25 cellular contexts compared by ENCODE assay signal in the genomic region with DNA sequence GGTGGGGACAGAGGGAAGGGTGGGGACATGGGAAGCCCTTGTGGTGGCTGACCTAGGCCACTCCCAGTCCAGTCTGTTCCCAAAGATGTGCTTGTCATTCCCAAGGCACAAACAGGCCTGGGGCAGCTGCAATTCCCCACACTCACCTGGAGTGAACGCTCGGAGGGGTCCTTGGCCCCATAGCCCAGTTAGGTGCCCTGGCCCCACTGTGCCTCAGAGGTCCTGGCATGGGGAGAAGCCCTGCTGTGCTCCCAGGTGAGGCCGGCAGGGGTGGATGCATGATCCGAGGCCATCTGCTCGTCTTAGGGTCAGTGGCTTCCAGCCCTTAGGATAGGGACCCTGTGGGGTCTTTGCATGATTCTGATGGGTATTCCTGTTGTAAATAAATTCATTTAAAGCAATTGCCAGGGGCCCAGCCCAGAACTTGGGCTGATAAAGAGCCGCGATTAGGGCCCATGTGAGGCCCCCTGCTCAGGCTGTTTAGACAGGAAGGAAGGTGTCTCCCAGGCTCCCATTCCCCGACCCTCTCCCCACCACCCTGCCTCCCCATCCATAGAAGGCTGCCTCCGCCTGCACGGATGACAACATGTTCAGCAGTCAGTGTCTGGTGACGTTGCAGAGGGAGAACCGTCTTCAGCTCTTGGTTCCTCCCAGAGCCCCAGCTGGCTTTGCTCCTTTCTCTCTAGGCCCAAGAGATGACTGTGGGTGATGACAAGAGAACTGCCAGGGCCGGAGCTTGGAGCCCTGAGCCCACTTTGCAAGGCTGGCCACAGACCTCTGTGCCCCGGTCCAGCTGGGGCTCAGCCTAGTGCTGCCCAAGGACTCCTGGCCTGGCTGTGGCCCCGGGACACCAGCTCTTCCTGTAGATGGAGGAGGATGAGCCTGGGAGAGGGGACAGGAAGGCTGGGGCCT. TPM values are rescaled to one million over a fixed set of nuclear protein-coding genes. Genes with fewer than 3 reads are reported as not detected.
A peak's percentile ranks its signal among the peaks of the same experiment; 100 is the strongest.
DNase-seq lines count a peak whose midpoint lies in the region; ATAC-seq and TF ChIP-seq lines count a peak whose summit lies in the region.
"Had no signal": no experiment of that assay in that cellular context is flagged by ENCODE, and none has a peak within 500 bp of the region (broad histone marks: within the 10 kb centered on the region; RNA-seq: fewer than 3 reads in every experiment).

No MANE protein-coding gene starts in this region.

- H2BK120ac ChIP-seq in neuronal stem cell (ENCODE audit: low read depth, low read length), result no peak overlapping the region

- no peak for ATAC-seq in activated CD8-positive, alpha-beta memory T cell treated with anti-CD3 and anti-CD28 coated beads, Interleukin-2, amount 10 ng/mL, durations not matched to agents 7 days and 5 days
- no peak for ATAC-seq in left lobe of liver
- ATAC-seq in upper lobe of right lung, result no peak
- ATAC-seq in GM21619 (IDR thresholded peaks at IDR 0.05; ENCODE audit: unreplicated experiment), result no peak
- ATAC-seq: GM23338 had no signal

- TF ChIP-seq POLR2A in suprapubic skin (IDR thresholded peaks at IDR 0.05), result no peak

- no CpG with 5 or more reads among the region's 15 CpGs for WGBS in neuronal stem cell (ENCODE audit: extremely low coverage in 2 of 2, insufficient read length in 2 of 2, insufficient replicate concordance in 1 of 2), 2 donors
- WGBS in suprapubic skin, result 91% methylated on average over 8 of the region's 15 CpGs

- H3K36me3 ChIP-seq in neuronal stem cell (replicated peaks in 1 of 2; ENCODE audit: control insufficient read depth in 2 of 2, insufficient read depth in 2 of 2, low read length in 2 of 2) (no peaks in the 10 kb centered on the region), suprapubic skin (no peaks in the 10 kb centered on the region), upper lobe of right lung (no peaks in the 10 kb centered on the region)
- H3K36me3 ChIP-seq: BLaER1 treated with 17β-estradiol and CSF1 and Interleukin-3, amounts not matched to agents 10 nM and 100 nM; SJCRH30 had no signal

- no peaks in the 10 kb centered on the region for H3K36me3 Mint-ChIP-seq in activated CD8-positive, alpha-beta memory T cell treated with anti-CD3 and anti-CD28 coated beads, Interleukin-2, amount 10 ng/mL, durations not matched to agents 7 days and 5 days
- no peaks in the 10 kb centered on the region for H3K36me3 Mint-ChIP-seq in activated CD4-positive, alpha-beta memory T cell treated with anti-CD3 and anti-CD28 coated beads, Interleukin-2, amount 10 ng/mL, durations not matched to agents 7 days and 5 days (ENCODE audit: low read depth)

- no peaks in the 10 kb centered on the region for H3K9me3 Mint-ChIP-seq in activated CD8-positive, alpha-beta memory T cell treated with anti-CD3 and anti-CD28 coated beads, Interleukin-2, amount 10 ng/mL, durations not matched to agents 7 days and 5 days (ENCODE audit: low read depth)
- no peaks in the 10 kb centered on the region for H3K9me3 Mint-ChIP-seq in activated CD4-positive, alpha-beta memory T cell treated with anti-CD3 and anti-CD28 coated beads, Interleukin-2, amount 10 ng/mL, durations not matched to agents 7 days and 5 days
- H3K9me3 Mint-ChIP-seq: CD4-positive, alpha-beta T cell; GM23338; H9 had no signal

- no peak for TF ChIP-seq CTCF in suprapubic skin (IDR thresholded peaks at IDR 0.05)
- no peak for TF ChIP-seq CTCF in upper lobe of right lung (IDR thresholded peaks at IDR 0.05)

- H3K27ac ChIP-seq in neuronal stem cell (replicated peaks; ENCODE audit: low read length) (no peak overlapping the region), suprapubic skin (no peak overlapping the region), upper lobe of right lung (no peak overlapping the region)
- H3K27ac ChIP-seq: 22Rv1; BLaER1 treated with 17β-estradiol and CSF1 and Interleukin-3, amounts not matched to agents 10 nM and 100 nM; SJCRH30 had no signal

- H4K91ac ChIP-seq in neuronal stem cell (ENCODE audit: low read depth, low read length, poor library complexity), result peak overlapping the region; percentile 46

- H2AK5ac ChIP-seq in neuronal stem cell (ENCODE audit: low read depth, low read length), result peak overlapping the region; percentile 3

- no peaks in the 10 kb centered on the region for H3K79me1 ChIP-seq in neuronal stem cell (ENCODE audit: low read depth, low read length)

- CTCF ChIA-PET in activated CD8-positive, alpha-beta memory T cell treated with anti-CD3 and anti-CD28 coated beads, Interleukin-2, amount 10 ng/mL, durations not matched to agents 7 days and 5 days (lab: Charles Lee), result no interaction called here
- CTCF ChIA-PET in activated CD4-positive, alpha-beta memory T cell treated with anti-CD3 and anti-CD28 coated beads, Interleukin-2, amount 10 ng/mL, durations not matched to agents 7 days and 5 days (lab: Charles Lee), result no interaction called here

- no peak overlapping the region for H3K14ac ChIP-seq in neuronal stem cell (ENCODE audit: low read length)

- H3K4me1 ChIP-seq in neuronal stem cell (ENCODE audit: control insufficient read depth in 2 of 2, insufficient read depth in 1 of 2, low read depth in 1 of 2, low read length in 2 of 2) (no peaks in the 10 kb centered on the region), suprapubic skin (no peaks in the 10 kb centered on the region), upper lobe of right lung (no peaks in the 10 kb centered on the region)
- H3K4me1 ChIP-seq: SJCRH30 had no signal

- POLR2A ChIA-PET in activated CD4-positive, alpha-beta memory T cell treated with anti-CD3 and anti-CD28 coated beads, Interleukin-2, amount 10 ng/mL, durations not matched to agents 7 days and 5 days (lab: Charles Lee), result no interaction called here

- intact Hi-C loops in upper lobe of right lung (cut with DNase I), result no loop called here

- no peak overlapping the region for H3K4me3 Mint-ChIP-seq in activated CD8-positive, alpha-beta memory T cell treated with anti-CD3 and anti-CD28 coated beads, Interleukin-2, amount 10 ng/mL, durations not matched to agents 7 days and 5 days
- no peak overlapping the region for H3K4me3 Mint-ChIP-seq in activated CD4-positive, alpha-beta memory T cell treated with anti-CD3 and anti-CD28 coated beads, Interleukin-2, amount 10 ng/mL, durations not matched to agents 7 days and 5 days
- H3K4me3 Mint-ChIP-seq: CD4-positive, alpha-beta T cell; GM23338; H9 had no signal

- H2AFZ ChIP-seq in neuronal stem cell (ENCODE audit: low read length), result no peak overlapping the region
- H2AFZ ChIP-seq: GM23338 had no signal

- H3K4me3 ChIP-seq in neuronal stem cell (ENCODE audit: low read length in 2 of 2), result no peak overlapping the region
- H3K4me3 ChIP-seq in suprapubic skin, result no peak overlapping the region
- H3K4me3 ChIP-seq in upper lobe of right lung, result no peak overlapping the region
- H3K4me3 ChIP-seq: BLaER1 treated with 17β-estradiol and CSF1 and Interleukin-3, amounts not matched to agents 10 nM and 100 nM; GM23338; SJCRH30 had no signal

- peaks cover 0 to 12% (median 0%) of the 10 kb centered on the region in 3 experiments for H3K27me3 ChIP-seq in neuronal stem cell (ENCODE audit: control insufficient read depth in 3 of 3, insufficient read depth in 3 of 3, low read depth in 1 of 3, low read length in 3 of 3)
- H3K27me3 ChIP-seq in suprapubic skin, result peaks cover 6% of the 10 kb centered on the region
- H3K27me3 ChIP-seq in upper lobe of right lung, result no peaks in the 10 kb centered on the region
- H3K27me3 ChIP-seq: BLaER1 treated with 17β-estradiol and CSF1 and Interleukin-3, amounts not matched to agents 10 nM and 100 nM; SJCRH30 had no signal

- no peak overlapping the region for H4K8ac ChIP-seq in neuronal stem cell (ENCODE audit: low read depth, low read length)

- no peak for TF ChIP-seq EP300 in suprapubic skin (IDR thresholded peaks at IDR 0.05)

- no peak overlapping the region for H3K9ac ChIP-seq in neuronal stem cell (ENCODE audit: low read depth, low read length, poor library complexity)
- H3K9ac ChIP-seq: BLaER1 treated with 17β-estradiol and CSF1 and Interleukin-3, amounts not matched to agents 10 nM and 100 nM had no signal

- no peak overlapping the region for H2BK12ac ChIP-seq in neuronal stem cell (ENCODE audit: low read length)

- no peak overlapping the region for H3K27ac Mint-ChIP-seq in activated CD8-positive, alpha-beta memory T cell treated with anti-CD3 and anti-CD28 coated beads, Interleukin-2, amount 10 ng/mL, durations not matched to agents 7 days and 5 days
- H3K27ac Mint-ChIP-seq in activated CD4-positive, alpha-beta memory T cell treated with anti-CD3 and anti-CD28 coated beads, Interleukin-2, amount 10 ng/mL, durations not matched to agents 7 days and 5 days, result no peak overlapping the region
- H3K27ac Mint-ChIP-seq: CD4-positive, alpha-beta T cell; GM23338; H9 had no signal

- peak overlapping the region; percentile 60 for H2BK5ac ChIP-seq in neuronal stem cell (ENCODE audit: low read length)

- no peak overlapping the region for H3K23ac ChIP-seq in neuronal stem cell (ENCODE audit: low read depth, low read length, poor library complexity)

- H3K4ac ChIP-seq in neuronal stem cell (ENCODE audit: low read length), result no peak overlapping the region

- peak overlapping the region; percentile 34 for H2BK15ac ChIP-seq in neuronal stem cell (ENCODE audit: low read length)

- DNase-seq in activated CD8-positive, alpha-beta memory T cell treated with anti-CD3 and anti-CD28 coated beads, Interleukin-2, amount 50 U/mL, for 4 hours, result peak; percentile 5
- no peak for DNase-seq in activated CD8-positive, alpha-beta memory T cell treated with anti-CD3 and anti-CD28 coated beads, Interleukin-2, amount 10 ng/mL, durations not matched to agents 7 days and 5 days
- peak; percentile 24 for DNase-seq in left lobe of liver (ENCODE audit: low spot score)
- no peak for DNase-seq in neuronal stem cell (ENCODE audit: low spot score)
- peak; percentile 35 to 70 for DNase-seq in suprapubic skin (ENCODE audit: low spot score in 2 of 2)
- no peak for DNase-seq in upper lobe of right lung
- DNase-seq in activated CD4-positive, alpha-beta memory T cell treated with anti-CD3 and anti-CD28 coated beads, Interleukin-2, amount 10 ng/mL, durations not matched to agents 7 days and 5 days, result no peak
- DNase-seq: DMS53, KBM-7, MV-4-11, NCI-H1105, NCI-H1436 treated with DMSO at 0.1 percent for 48 hours, NCI-H187 treated with DMSO at 0.1 percent for 48 hours, NCI-H2171 treated with DMSO at 0.1 percent for 48 hours, NCI-H524, NCI-H748 treated with DMSO at 0.1 percent for 48 hours, SJCRH30 had no signal

- H3K4me2 ChIP-seq in neuronal stem cell (ENCODE audit: insufficient read depth, low read length, poor library complexity, severe bottlenecking), result no peak overlapping the region
- H3K4me2 ChIP-seq: BLaER1 treated with 17β-estradiol and CSF1 and Interleukin-3, amounts not matched to agents 10 nM and 100 nM; GM23338 had no signal

- no peaks in the 10 kb centered on the region for H3K27me3 Mint-ChIP-seq in activated CD8-positive, alpha-beta memory T cell treated with anti-CD3 and anti-CD28 coated beads, Interleukin-2, amount 10 ng/mL, durations not matched to agents 7 days and 5 days
- no peaks in the 10 kb centered on the region for H3K27me3 Mint-ChIP-seq in activated CD4-positive, alpha-beta memory T cell treated with anti-CD3 and anti-CD28 coated beads, Interleukin-2, amount 10 ng/mL, durations not matched to agents 7 days and 5 days

- peaks cover 0 to 5% of the 10 kb centered on the region in 2 donors for H3K9me3 ChIP-seq in neuronal stem cell (replicated peaks in 1 of 2; ENCODE audit: control insufficient read depth in 2 of 2, insufficient read depth in 1 of 2, low read depth in 1 of 2, low read length in 2 of 2)
- H3K9me3 ChIP-seq in suprapubic skin, result no peaks in the 10 kb centered on the region
- no peaks in the 10 kb centered on the region for H3K9me3 ChIP-seq in upper lobe of right lung
- H3K9me3 ChIP-seq: SJCRH30 had no signal

- H3K4me1 Mint-ChIP-seq in activated CD8-positive, alpha-beta memory T cell treated with anti-CD3 and anti-CD28 coated beads, Interleukin-2, amount 10 ng/mL, durations not matched to agents 7 days and 5 days, result no peaks in the 10 kb centered on the region
- H3K4me1 Mint-ChIP-seq in activated CD4-positive, alpha-beta memory T cell treated with anti-CD3 and anti-CD28 coated beads, Interleukin-2, amount 10 ng/mL, durations not matched to agents 7 days and 5 days, result no peaks in the 10 kb centered on the region
- H3K4me1 Mint-ChIP-seq: GM23338, H9 had no signal

- peak overlapping the region; percentile 83 for H3K18ac ChIP-seq in neuronal stem cell (ENCODE audit: low read length)

RNA-seq across cellular contexts. Expression of a gene that starts 28.4 kb away (rescaled TPM):
- total RNA-seq in activated CD8-positive, alpha-beta memory T cell treated with anti-CD3 and anti-CD28 coated beads, Interleukin-2, amount 10 ng/mL, durations not matched to agents 7 days and 5 days, result not detected
- total RNA-seq in left lobe of liver, result not detected
- not detected for polyA plus RNA-seq in neuronal stem cell (2013, experiment 1 of 2)
- 0.01 TPM for polyA plus RNA-seq in neuronal stem cell (2013, experiment 2 of 2)
- total RNA-seq in suprapubic skin, result 10 to 100 TPM; 20.3 to 45.9 (median 33.5) TPM
- not detected for total RNA-seq in upper lobe of right lung
- total RNA-seq in activated CD4-positive, alpha-beta memory T cell treated with anti-CD3 and anti-CD28 coated beads, Interleukin-2, amount 10 ng/mL, durations not matched to agents 7 days and 5 days, result not detected
- total RNA-seq: CD4-positive, alpha-beta T cell; G401; LHCN-M2; SJCRH30 had no signal

Comparison
In these comparisons a context has a peak if more than half of its experiments do, and no peak if none do; other contexts are left out.
1. DNase-seq: peak in activated CD8-positive, alpha-beta memory T cell treated with anti-CD3 and anti-CD28 coated beads, Interleukin-2, amount 50 U/mL, for 4 hours (single experiment), left lobe of liver (single experiment) and suprapubic skin (2 of 2); none in activated CD8-positive, alpha-beta memory T cell treated with anti-CD3 and anti-CD28 coated beads, Interleukin-2, amount 10 ng/mL, durations not matched to agents 7 days and 5 days (single experiment), neuronal stem cell (single experiment), upper lobe of right lung (single experiment) and activated CD4-positive, alpha-beta memory T cell treated with anti-CD3 and anti-CD28 coated beads, Interleukin-2, amount 10 ng/mL, durations not matched to agents 7 days and 5 days (single experiment).
2. RNA of a gene that starts 28.4 kb away (total RNA-seq): 20.3 to 45.9 TPM in suprapubic skin; not detected in activated CD8-positive, alpha-beta memory T cell treated with anti-CD3 and anti-CD28 coated beads, Interleukin-2, amount 10 ng/mL, durations not matched to agents 7 days and 5 days, not detected in left lobe of liver (single experiment), not detected in upper lobe of right lung (single experiment) and not detected in activated CD4-positive, alpha-beta memory T cell treated with anti-CD3 and anti-CD28 coated beads, Interleukin-2, amount 10 ng/mL, durations not matched to agents 7 days and 5 days; every median in the first group is over 10 times any median in the second.